In genomic region chr7:150451833-150452431, GRCh38 we compare ENCODE assay signal across 1 cellular context.
TF ChIP-seq lines count a peak whose summit lies in the region.

No MANE protein-coding gene starts in this region.

TF ChIP-seq in GM12878, 131 proteins besides CTCF, POLR2A, EP300 and RAD21 (continued from another document):
- TF ChIP-seq ZNF592 (IDR thresholded peaks at IDR 0.05) = no peak
- 0 out of 2 replicates have a peak, but pooled peaks have one; percentile 14 for TF ChIP-seq CREB1 (IDR thresholded peaks at IDR 0.05; ENCODE audit: low read depth)
